In genomic region chr13:40381935-40382764, GRCh38 we compare ENCODE assay signal across 2 cellular contexts.
TF ChIP-seq lines count a peak whose summit lies in the region.

No MANE protein-coding gene starts in this region.

TF ChIP-seq in H1, 55 proteins besides CTCF, POLR2A, EP300 and RAD21:
- TF ChIP-seq TEAD4 (IDR thresholded peaks at IDR 0.05; ENCODE audit: low read depth, low read length), result no peak

TF ChIP-seq in GM12891, 5 proteins besides CTCF, POLR2A, EP300 and RAD21:
- TF ChIP-seq POLR2AphosphoS5 (IDR thresholded peaks at IDR 0.05; ENCODE audit: low read depth, low read length) (no peak), SPI1 (IDR thresholded peaks at IDR 0.05; ENCODE audit: low read depth, low read length) (no peak), POU2F2 (IDR thresholded peaks at IDR 0.05; ENCODE audit: low read depth, low read length) (no peak)
